In genomic region chr12:15997910-15998309, GRCh38 we compare ENCODE assay signal across 24 cellular contexts.
DNase-seq lines count a peak whose midpoint lies in the region; ATAC-seq and TF ChIP-seq lines count a peak whose summit lies in the region.
"Had no signal": no experiment of that assay in that cellular context is flagged by ENCODE, and none has a peak within 500 bp of the region (broad histone marks: within the 10 kb centered on the region; RNA-seq: fewer than 3 reads in every experiment).

No MANE protein-coding gene starts in this region.

- H3K27me3 Mint-ChIP-seq in endothelial cell (ENCODE audit: unreplicated experiment): peaks cover under 1% of the 10 kb centered on the region
- H3K27me3 Mint-ChIP-seq: CD4-positive, alpha-beta memory T cell; CD4-positive, CD25-positive, alpha-beta regulatory T cell had no signal

- no peaks in the 10 kb centered on the region for H3K9me3 Mint-ChIP-seq in endothelial cell (ENCODE audit: unreplicated experiment)
- H3K9me3 Mint-ChIP-seq: CD14-positive monocyte; CD4-positive, alpha-beta memory T cell; CD8-positive, alpha-beta memory T cell had no signal

- H3K36me3 Mint-ChIP-seq in endothelial cell (ENCODE audit: low read depth, unreplicated experiment): peaks cover 5% of the 10 kb centered on the region

- no peak for TF ChIP-seq CTCF in choroid plexus epithelial cell (conservative IDR thresholded peaks at IDR 0.05; ENCODE audit: low read depth, low read length)
- TF ChIP-seq CTCF in endothelial cell (IDR thresholded peaks at IDR 0.05; ENCODE audit: unreplicated experiment): no peak

- peaks cover 9% of the 10 kb centered on the region for H3K4me1 Mint-ChIP-seq in endothelial cell (ENCODE audit: unreplicated experiment)
- H3K4me1 Mint-ChIP-seq: CD14-positive monocyte; CD4-positive, alpha-beta memory T cell; CD8-positive, alpha-beta memory T cell had no signal

- H3K27ac Mint-ChIP-seq in endothelial cell (ENCODE audit: unreplicated experiment): no peak overlapping the region
- H3K27ac Mint-ChIP-seq: CD14-positive monocyte; CD4-positive, alpha-beta memory T cell; CD4-positive, CD25-positive, alpha-beta regulatory T cell; CD8-positive, alpha-beta memory T cell had no signal

- peak overlapping the region; percentile 14 for H3K4me3 Mint-ChIP-seq in endothelial cell (ENCODE audit: unreplicated experiment)
- H3K4me3 Mint-ChIP-seq: CD14-positive monocyte; CD4-positive, alpha-beta memory T cell; CD4-positive, CD25-positive, alpha-beta regulatory T cell; CD8-positive, alpha-beta memory T cell had no signal

- DNase-seq in choroid plexus epithelial cell (ENCODE audit: low read depth) (peak; percentile 42), endothelial cell (ENCODE audit: low spot score) (no peak), left lobe of liver (ENCODE audit: low spot score) (no peak), T-helper 2 cell (no peak)
- DNase-seq: 8988T; ACHN; BE2C; C1 segment of cervical spinal cord; CD4-positive, alpha-beta memory T cell; CD4-positive, CD25-positive, alpha-beta regulatory T cell; CD8-positive, alpha-beta memory T cell; COR-L47; DMS 273 treated with DMSO at 0.1 percent for 48 hours; DMS153; DMS53; DMS79; DND-41; EL; GDM1 had no signal

- no peak overlapping the region for H3K4me3 ChIP-seq in choroid plexus epithelial cell (ENCODE audit: low read depth, low read length)
- H3K4me3 ChIP-seq: BLaER1, GM12878 had no signal

- ATAC-seq in left lobe of liver (peak; percentile 61), GM18870 (IDR thresholded peaks at IDR 0.05; ENCODE audit: unreplicated experiment) (no peak), GM19397 (IDR thresholded peaks at IDR 0.05; ENCODE audit: unreplicated experiment) (no peak)
- ATAC-seq: GM12878 had no signal
